Comparison of ENCODE assay signal across 1 cellular context in genomic region chr17:2392252-2393183, GRCh38.
TF ChIP-seq lines count a peak whose summit lies in the region.

No MANE protein-coding gene starts in this region.

TF ChIP-seq in HepG2, 621 proteins besides CTCF, POLR2A, EP300 and RAD21 (continues in another document):
- TF ChIP-seq BRCA1 (CRISPR knock-in tag; IDR thresholded peaks at IDR 0.05): no peak
- no peak for TF ChIP-seq ELK4 (CRISPR knock-in tag; IDR thresholded peaks at IDR 0.05; ENCODE audit: borderline replicate concordance)
- 0 out of 2 replicates have a peak, but pooled peaks have one; percentile 22 for TF ChIP-seq HNF1B (CRISPR knock-in tag; IDR thresholded peaks at IDR 0.05)
- TF ChIP-seq JDP2 (CRISPR knock-in tag; IDR thresholded peaks at IDR 0.05; ENCODE audit: borderline replicate concordance): no peak
- no peak; the same call in 1 of the 2 replicates for TF ChIP-seq ZNF639 (CRISPR knock-in tag; conservative IDR thresholded peaks at IDR 0.05)
- no peak for TF ChIP-seq ZNF720 (CRISPR knock-in tag; IDR thresholded peaks at IDR 0.05)
- peak; percentile 66 for TF ChIP-seq NR2C2 (CRISPR knock-in tag; IDR thresholded peaks at IDR 0.05; ENCODE audit: borderline replicate concordance)
- peak; percentile 74 for TF ChIP-seq ZFY (CRISPR knock-in tag; IDR thresholded peaks at IDR 0.05)
- peak; percentile 96 for TF ChIP-seq ARNTL (CRISPR knock-in tag; IDR thresholded peaks at IDR 0.05)
- no peak for TF ChIP-seq ARID3A (IDR thresholded peaks at IDR 0.05; ENCODE audit: low read depth, low read length)
- peak; percentile 61; the same call in 1 of the 2 replicates for TF ChIP-seq ZNF616 (CRISPR knock-in tag; IDR thresholded peaks at IDR 0.05; ENCODE audit: low read depth)
- TF ChIP-seq ZFAT (CRISPR knock-in tag; conservative IDR thresholded peaks at IDR 0.05): no peak
- TF ChIP-seq MXD4 (CRISPR knock-in tag; IDR thresholded peaks at IDR 0.05): peak; percentile 61; the same call in 1 of the 2 replicates
- no peak for TF ChIP-seq ZBTB34 (CRISPR knock-in tag; IDR thresholded peaks at IDR 0.05)
- no peak for TF ChIP-seq IRF9 (CRISPR knock-in tag; IDR thresholded peaks at IDR 0.05; ENCODE audit: borderline replicate concordance)
- TF ChIP-seq GFI1 (CRISPR knock-in tag; IDR thresholded peaks at IDR 0.05; ENCODE audit: borderline replicate concordance): no peak
- no peak for TF ChIP-seq KIAA2018 (CRISPR knock-in tag; IDR thresholded peaks at IDR 0.05; ENCODE audit: borderline replicate concordance)
- no peak for TF ChIP-seq MEF2D (CRISPR knock-in tag; IDR thresholded peaks at IDR 0.05)
- TF ChIP-seq ZSCAN21 (CRISPR knock-in tag; IDR thresholded peaks at IDR 0.05; ENCODE audit: borderline replicate concordance): no peak
- no peak for TF ChIP-seq CENPX (CRISPR knock-in tag; IDR thresholded peaks at IDR 0.05)
- no peak for TF ChIP-seq MAZ (IDR thresholded peaks at IDR 0.05; ENCODE audit: borderline replicate concordance, low read depth, low read length)
- peak; percentile 77 for TF ChIP-seq MAZ (CRISPR knock-in tag; IDR thresholded peaks at IDR 0.05; ENCODE audit: low read depth)
- TF ChIP-seq SP1 (IDR thresholded peaks at IDR 0.05): no peak
- peak; percentile 73 for TF ChIP-seq SP1 (CRISPR knock-in tag; IDR thresholded peaks at IDR 0.05)
- TF ChIP-seq ZNF614 (CRISPR knock-in tag; IDR thresholded peaks at IDR 0.05; ENCODE audit: borderline replicate concordance): no peak
- no peak for TF ChIP-seq ISX (CRISPR knock-in tag; conservative IDR thresholded peaks at IDR 0.05)
- TF ChIP-seq SP4 (CRISPR knock-in tag; IDR thresholded peaks at IDR 0.05): peak; percentile 95
- 0 out of 2 replicates have a peak, but pooled peaks have one; percentile 36 for TF ChIP-seq KDM5B (CRISPR knock-in tag; IDR thresholded peaks at IDR 0.05; ENCODE audit: borderline replicate concordance)
- no peak for TF ChIP-seq ZNF713 (CRISPR knock-in tag; IDR thresholded peaks at IDR 0.05)
- TF ChIP-seq ATF4 (CRISPR knock-in tag; IDR thresholded peaks at IDR 0.05): no peak
- TF ChIP-seq SAFB2 (CRISPR knock-in tag; IDR thresholded peaks at IDR 0.05; ENCODE audit: borderline replicate concordance, low read depth): no peak
- TF ChIP-seq NR2F1 (CRISPR knock-in tag; IDR thresholded peaks at IDR 0.05): peak; percentile 24 to 54; a peak in 1 of 4 replicates
- no peak for TF ChIP-seq TP53 (CRISPR knock-in tag; conservative IDR thresholded peaks at IDR 0.05)
- TF ChIP-seq ZNF574 (CRISPR knock-in tag; IDR thresholded peaks at IDR 0.05): peak; percentile 27; the same call in 1 of the 2 replicates
- TF ChIP-seq ZNF513 (CRISPR knock-in tag; conservative IDR thresholded peaks at IDR 0.05): no peak
- TF ChIP-seq ZNF335 (CRISPR knock-in tag; IDR thresholded peaks at IDR 0.05): no peak
- TF ChIP-seq ZNF333 (CRISPR knock-in tag; IDR thresholded peaks at IDR 0.05; ENCODE audit: borderline replicate concordance): no peak
- peak; percentile 69 for TF ChIP-seq MYC (CRISPR knock-in tag; IDR thresholded peaks at IDR 0.05; ENCODE audit: borderline replicate concordance)
